In the genomic region with DNA sequence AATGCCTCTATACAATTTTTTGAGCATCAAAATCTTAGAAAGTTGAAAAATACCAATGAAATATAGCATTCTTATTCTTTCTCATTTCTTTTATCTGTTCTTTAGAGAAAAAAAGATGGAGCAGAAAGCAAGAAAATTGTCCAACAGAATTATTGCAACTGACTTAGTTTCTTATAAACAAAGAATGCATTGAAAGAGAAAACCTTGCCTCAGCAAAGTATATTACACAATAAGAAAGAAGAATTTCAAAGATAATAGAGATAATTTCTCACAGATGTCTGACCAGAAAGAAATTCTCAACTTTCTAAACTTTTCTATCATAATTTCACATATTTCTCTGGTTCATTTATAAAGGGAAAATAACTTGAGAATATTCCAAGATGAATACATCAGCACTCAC, we compare ENCODE assay signal across 18 cellular contexts. TPM values are rescaled to one million over a fixed set of nuclear protein-coding genes. Genes with fewer than 3 reads are reported as not detected.
A peak's percentile ranks its signal among the peaks of the same experiment; 100 is the strongest.
DNase-seq lines count a peak whose midpoint lies in the region; TF ChIP-seq lines count a peak whose summit lies in the region.
"Had no signal": no experiment of that assay in that cellular context is flagged by ENCODE, and none has a peak within 500 bp of the region (broad histone marks: within the 10 kb centered on the region; RNA-seq: fewer than 3 reads in every experiment).

No MANE protein-coding gene starts in this region.

- no peak overlapping the region for H3K18ac ChIP-seq in mesenchymal stem cell (ENCODE audit: low read depth in 1 of 2, low read length in 2 of 2)

- peaks cover 0 to 10% of the 10 kb centered on the region in 2 experiments for H3K27me3 ChIP-seq in mesenchymal stem cell (ENCODE audit: control insufficient read depth in 1 of 2, insufficient read depth in 1 of 2, low read length in 2 of 2)

- H3K23ac ChIP-seq in mesenchymal stem cell (ENCODE audit: low read length in 2 of 2): no peak overlapping the region

- no peaks in the 10 kb centered on the region for H3K36me3 Mint-ChIP-seq in HFFc6 (ENCODE audit: low read depth)
- H3K36me3 Mint-ChIP-seq: CD8-positive, alpha-beta T cell had no signal

- H2BK12ac ChIP-seq in mesenchymal stem cell (ENCODE audit: low read length in 2 of 2): no peak overlapping the region

- H3K79me1 ChIP-seq in mesenchymal stem cell (replicated peaks; ENCODE audit: low read length, poor library complexity, severe bottlenecking): no peaks in the 10 kb centered on the region

- no peaks in the 10 kb centered on the region for H3K36me3 ChIP-seq in mesenchymal stem cell (ENCODE audit: control insufficient read depth in 1 of 2, insufficient read depth in 2 of 2, low read depth in 1 of 2, low read length in 2 of 2)
- H3K36me3 ChIP-seq: BE2C had no signal

- TF ChIP-seq CTCF in AG10803 (conservative IDR thresholded peaks at IDR 0.05; ENCODE audit: low read length) (no peak), HFFc6 (IDR thresholded peaks at IDR 0.05) (no peak), GM13976 (IDR thresholded peaks at IDR 0.05; ENCODE audit: borderline replicate concordance, control extremely low read depth, extremely low read depth, insufficient read depth, missing control alignments) (no peak)

- H4K91ac ChIP-seq in mesenchymal stem cell (ENCODE audit: low read length): no peak overlapping the region

- H4K8ac ChIP-seq in mesenchymal stem cell (ENCODE audit: low read length): no peak overlapping the region

- H3K4me1 Mint-ChIP-seq in HFFc6 (ENCODE audit: low read depth): peaks cover 59% of the 10 kb centered on the region

- H3K4me3 ChIP-seq in AG10803 (ENCODE audit: low read length) (no peak overlapping the region), mesenchymal stem cell (ENCODE audit: insufficient read depth in 1 of 2, low read depth in 1 of 2, low read length in 2 of 2) (peak overlapping the region in 1 of 2 experiments; percentile 26)
- H3K4me3 ChIP-seq: GM23338 had no signal

- no peak overlapping the region for H2BK15ac ChIP-seq in mesenchymal stem cell (ENCODE audit: low read depth, poor library complexity, severe bottlenecking)

- no peaks in the 10 kb centered on the region for H3K9me3 Mint-ChIP-seq in HFFc6
- H3K9me3 Mint-ChIP-seq: CD8-positive, alpha-beta T cell had no signal

- H3K27ac ChIP-seq in mesenchymal stem cell (ENCODE audit: low read length, poor library complexity, severe bottlenecking): no peak overlapping the region
- H3K27ac ChIP-seq: C4-2B had no signal

- H2AK5ac ChIP-seq in mesenchymal stem cell (ENCODE audit: low read length, severe bottlenecking): no peak overlapping the region

- no peak overlapping the region for H3K4me2 ChIP-seq in mesenchymal stem cell (ENCODE audit: low read length, poor library complexity, severe bottlenecking)
- H3K4me2 ChIP-seq: GM23338 had no signal

- H3K9ac ChIP-seq in mesenchymal stem cell (ENCODE audit: low read length): peak overlapping the region; percentile 78

- no peak overlapping the region for H2AFZ ChIP-seq in mesenchymal stem cell (ENCODE audit: low read depth, low read length)
- H2AFZ ChIP-seq: GM23338 had no signal

- no peaks in the 10 kb centered on the region for H3K4me1 ChIP-seq in mesenchymal stem cell (ENCODE audit: control insufficient read depth, insufficient read depth, low read depth, low read length)
- H3K4me1 ChIP-seq: BE2C, Caco-2 had no signal

- H2BK5ac ChIP-seq in mesenchymal stem cell (ENCODE audit: low read depth, low read length, poor library complexity, severe bottlenecking): no peak overlapping the region

- H2BK120ac ChIP-seq in mesenchymal stem cell (ENCODE audit: low read depth, low read length): no peak overlapping the region

- H3K27ac Mint-ChIP-seq in HFFc6: peak overlapping the region; percentile 17; the same call in 1 of the 2 replicates
- H3K27ac Mint-ChIP-seq: CD8-positive, alpha-beta T cell; GM23338 had no signal

- in situ Hi-C loops in GM13976 (cut with MboI; ENCODE audit: low sequenced_read_pairs, unreplicated experiment): no loop called here

- H3K9me3 ChIP-seq in mesenchymal stem cell (ENCODE audit: control insufficient read depth, low read length): no peaks in the 10 kb centered on the region
- H3K9me3 ChIP-seq: BE2C, Caco-2 had no signal

- DNase-seq in AG10803 (ENCODE audit: low read depth) (peak; percentile 58), HFFc6 (no peak), dedifferentiated amniotic fluid mesenchymal stem cell (ENCODE audit: extremely low spot score) (peak; percentile 48), mesenchymal stem cell (no peak), CD1c-positive myeloid dendritic cell (ENCODE audit: extremely low spot score) (no peak), GM13976 (ENCODE audit: low spot score) (no peak), retina (no peak)
- DNase-seq: 8988T; ACHN; BE2C; Caco-2; CD8-positive, alpha-beta T cell; DND-41; GDM1; H7 had no signal

- no peak overlapping the region for H3K4me3 Mint-ChIP-seq in HFFc6
- H3K4me3 Mint-ChIP-seq: CD8-positive, alpha-beta T cell; GM23338 had no signal

- no peak overlapping the region for H3K4ac ChIP-seq in mesenchymal stem cell (ENCODE audit: low read depth in 1 of 2, low read length in 2 of 2)

- no peak overlapping the region for H3K14ac ChIP-seq in mesenchymal stem cell (ENCODE audit: low read length in 2 of 2)

- no peaks in the 10 kb centered on the region; the same call in 1 of the 2 replicates for H3K27me3 Mint-ChIP-seq in HFFc6 (ENCODE audit: insufficient read depth)

RNA-seq across cellular contexts. Expression of a gene that starts 11.6 kb away (rescaled TPM):
- 100 to 1,000 TPM; 378 to 900 (median 434) TPM for total RNA-seq in HFFc6 (2021; fragmentation: NEBNext Ultra II Directional; extraction: Animal tissue kit (Norgen Biotek cat#: 25700))
- polyA plus RNA-seq in mesenchymal stem cell (2013, experiment 1 of 2): 154 TPM
- 155 TPM for polyA plus RNA-seq in mesenchymal stem cell (2013, experiment 2 of 2)

RNA-seq across cellular contexts. Expression of a gene that starts 47.0 kb away (rescaled TPM):
- under 1 TPM; 0.31 to 0.62 (median 0.49) TPM for total RNA-seq in HFFc6 (2021; fragmentation: NEBNext Ultra II Directional; extraction: Animal tissue kit (Norgen Biotek cat#: 25700))
- polyA plus RNA-seq in mesenchymal stem cell (2013, experiment 1 of 2): not detected
- not detected for polyA plus RNA-seq in mesenchymal stem cell (2013, experiment 2 of 2)
- total RNA-seq: Caco-2; CD8-positive, alpha-beta T cell; HepG2 had no signal
- polyA plus RNA-seq: GM23338, HepG2 had no signal

Comparison
In these comparisons a context has a peak if more than half of its experiments do, and no peak if none do; other contexts are left out.
1. DNase-seq: peak in AG10803 (single experiment) and dedifferentiated amniotic fluid mesenchymal stem cell (single experiment); none in HFFc6 (single experiment), mesenchymal stem cell (single experiment), CD1c-positive myeloid dendritic cell (single experiment), GM13976 (single experiment) and retina (single experiment).